ENCODE assay signal across 22 cellular contexts in the genomic region with DNA sequence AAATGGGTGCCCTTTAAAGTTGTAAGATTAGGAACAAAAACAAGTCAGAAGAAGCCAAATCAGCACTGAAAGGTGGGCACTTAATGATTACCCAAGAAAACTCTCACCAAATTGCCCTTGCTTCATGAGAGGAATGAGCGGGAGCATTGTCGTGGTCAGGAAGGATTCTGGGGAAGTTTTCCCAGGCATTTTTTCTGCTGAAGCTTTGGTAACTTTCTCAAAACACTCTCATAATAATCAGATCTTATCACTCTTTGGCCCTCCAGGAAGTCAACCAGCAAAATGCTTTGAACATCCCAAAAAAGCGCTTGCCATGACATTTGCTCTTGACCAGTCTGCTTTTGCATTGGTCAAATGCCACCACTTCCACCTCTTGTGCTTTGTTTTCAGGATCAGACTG. TPM values are rescaled to one million over a fixed set of nuclear protein-coding genes. Genes with fewer than 3 reads are reported as not detected.
"Had no signal": no experiment of that assay in that cellular context is flagged by ENCODE, and none has a peak within 500 bp of the region (broad histone marks: within the 10 kb centered on the region; RNA-seq: fewer than 3 reads in every experiment).

No MANE protein-coding gene starts in this region.

- ATAC-seq: activated T-helper 17 cell treated with anti-CD3 and anti-CD28 coated beads, Interleukin-2, amount 50 U/mL, for 72 hours; left cardiac atrium; naive thymus-derived CD8-positive, alpha-beta T cell; pancreas; right lobe of liver; stimulated activated effector memory CD8-positive, alpha-beta T cell treated with anti-CD3 and anti-CD28 coated beads, Interleukin-12 subunit alpha, Interleukin-12 subunit beta, amount 100 ng/mL, for 72 hours had no signal

- H3K9me3 Mint-ChIP-seq: activated CD4-positive, alpha-beta memory T cell treated with anti-CD3 and anti-CD28 coated beads, Interleukin-2, amount 10 ng/mL, durations not matched to agents 7 days and 5 days; activated naive CD8-positive, alpha-beta T cell treated with anti-CD3 and anti-CD28 coated beads, Interleukin-2, amount 10 ng/mL, durations not matched to agents 7 days and 5 days; activated T-helper 17 cell treated with anti-CD3 and anti-CD28 coated beads, Interleukin-2, amount 50 U/mL, for 72 hours; central memory CD8-positive, alpha-beta T cell; immature natural killer cell; stimulated activated effector memory CD8-positive, alpha-beta T cell treated with anti-CD3 and anti-CD28 coated beads, Interleukin-12 subunit alpha, Interleukin-12 subunit beta, amount 100 ng/mL, for 72 hours had no signal

- H3K36me3 ChIP-seq: neutrophil, pancreas, right lobe of liver, upper lobe of left lung had no signal

- H3K27ac Mint-ChIP-seq: activated CD4-positive, alpha-beta memory T cell treated with anti-CD3 and anti-CD28 coated beads, Interleukin-2, amount 10 ng/mL, durations not matched to agents 7 days and 5 days; activated naive CD8-positive, alpha-beta T cell treated with anti-CD3 and anti-CD28 coated beads, Interleukin-2, amount 10 ng/mL, durations not matched to agents 7 days and 5 days; activated T-helper 17 cell treated with anti-CD3 and anti-CD28 coated beads, Interleukin-2, amount 50 U/mL, for 72 hours; naive thymus-derived CD8-positive, alpha-beta T cell; stimulated activated effector memory CD8-positive, alpha-beta T cell treated with anti-CD3 and anti-CD28 coated beads, Interleukin-12 subunit alpha, Interleukin-12 subunit beta, amount 100 ng/mL, for 72 hours had no signal

- DNase-seq: activated CD4-positive, alpha-beta memory T cell treated with anti-CD3 and anti-CD28 coated beads, Interleukin-2, amount 10 ng/mL, durations not matched to agents 7 days and 5 days; activated CD4-positive, alpha-beta T cell treated with anti-CD3 and anti-CD28 coated beads for 48 hours; activated CD4-positive, CD25-positive, alpha-beta regulatory T cell; activated naive CD4-positive, alpha-beta T cell; activated naive CD8-positive, alpha-beta T cell treated with anti-CD3 and anti-CD28 coated beads, Interleukin-2, amount 10 ng/mL, durations not matched to agents 7 days and 5 days; activated T-cell treated with anti-CD3 and anti-CD28 coated beads, Interleukin-2, amount 50 U/mL, for 1 hour; anterior cingulate cortex; immature natural killer cell; left cardiac atrium; naive thymus-derived CD8-positive, alpha-beta T cell; pancreas; right lobe of liver; stimulated activated CD4-positive, alpha-beta T cell treated with anti-CD3 and anti-CD28 coated beads, Interleukin-4, amount 100 ng/mL, for 24 hours; T-helper 9 cell; testis; upper lobe of left lung had no signal

- H3K36me3 Mint-ChIP-seq: activated naive CD8-positive, alpha-beta T cell treated with anti-CD3 and anti-CD28 coated beads, Interleukin-2, amount 10 ng/mL, durations not matched to agents 7 days and 5 days; stimulated activated effector memory CD8-positive, alpha-beta T cell treated with anti-CD3 and anti-CD28 coated beads, Interleukin-12 subunit alpha, Interleukin-12 subunit beta, amount 100 ng/mL, for 72 hours had no signal

- H3K4me3 ChIP-seq: coronary artery, pancreas, right lobe of liver, smooth muscle cell, testis, upper lobe of left lung had no signal

- H3K27me3 ChIP-seq: pancreas, right lobe of liver, testis, upper lobe of left lung had no signal

- H3K9me3 ChIP-seq: neutrophil, pancreas, right lobe of liver, testis, upper lobe of left lung had no signal

- H3K4me1 Mint-ChIP-seq: activated CD4-positive, alpha-beta memory T cell treated with anti-CD3 and anti-CD28 coated beads, Interleukin-2, amount 10 ng/mL, durations not matched to agents 7 days and 5 days; activated naive CD8-positive, alpha-beta T cell treated with anti-CD3 and anti-CD28 coated beads, Interleukin-2, amount 10 ng/mL, durations not matched to agents 7 days and 5 days; activated T-helper 17 cell treated with anti-CD3 and anti-CD28 coated beads, Interleukin-2, amount 50 U/mL, for 72 hours; central memory CD8-positive, alpha-beta T cell; immature natural killer cell; naive thymus-derived CD8-positive, alpha-beta T cell; stimulated activated effector memory CD8-positive, alpha-beta T cell treated with anti-CD3 and anti-CD28 coated beads, Interleukin-12 subunit alpha, Interleukin-12 subunit beta, amount 100 ng/mL, for 72 hours had no signal

- H3K4me1 ChIP-seq: pancreas, right lobe of liver, testis, upper lobe of left lung had no signal

- H3K27ac ChIP-seq: coronary artery, neutrophil, pancreas, right lobe of liver, testis, upper lobe of left lung had no signal

- H3K4me2 ChIP-seq: smooth muscle cell had no signal

- H3K4me3 Mint-ChIP-seq: activated CD4-positive, alpha-beta memory T cell treated with anti-CD3 and anti-CD28 coated beads, Interleukin-2, amount 10 ng/mL, durations not matched to agents 7 days and 5 days; activated naive CD8-positive, alpha-beta T cell treated with anti-CD3 and anti-CD28 coated beads, Interleukin-2, amount 10 ng/mL, durations not matched to agents 7 days and 5 days; activated T-helper 17 cell treated with anti-CD3 and anti-CD28 coated beads, Interleukin-2, amount 50 U/mL, for 72 hours; central memory CD8-positive, alpha-beta T cell; immature natural killer cell; naive thymus-derived CD8-positive, alpha-beta T cell; stimulated activated effector memory CD8-positive, alpha-beta T cell treated with anti-CD3 and anti-CD28 coated beads, Interleukin-12 subunit alpha, Interleukin-12 subunit beta, amount 100 ng/mL, for 72 hours had no signal

RNA-seq across cellular contexts. Expression of gene PCDHGC3, which starts 10.4 kb away (rescaled TPM):
- total RNA-seq: activated CD4-positive, alpha-beta memory T cell treated with anti-CD3 and anti-CD28 coated beads, Interleukin-2, amount 10 ng/mL, durations not matched to agents 7 days and 5 days; activated naive CD8-positive, alpha-beta T cell treated with anti-CD3 and anti-CD28 coated beads, Interleukin-2, amount 10 ng/mL, durations not matched to agents 7 days and 5 days; naive thymus-derived CD8-positive, alpha-beta T cell had no signal

RNA-seq across cellular contexts. Expression of gene PCDHGC4, which starts 19.5 kb away (rescaled TPM):
- total RNA-seq: activated CD4-positive, alpha-beta memory T cell treated with anti-CD3 and anti-CD28 coated beads, Interleukin-2, amount 10 ng/mL, durations not matched to agents 7 days and 5 days; activated naive CD8-positive, alpha-beta T cell treated with anti-CD3 and anti-CD28 coated beads, Interleukin-2, amount 10 ng/mL, durations not matched to agents 7 days and 5 days; activated T-helper 17 cell treated with anti-CD3 and anti-CD28 coated beads, Interleukin-2, amount 50 U/mL, for 72 hours; naive thymus-derived CD8-positive, alpha-beta T cell had no signal
- polyA plus RNA-seq: immature natural killer cell; naive thymus-derived CD8-positive, alpha-beta T cell had no signal

RNA-seq across cellular contexts. Expression of gene PCDHGC5, which starts 23.5 kb away (rescaled TPM):
- total RNA-seq: activated CD4-positive, alpha-beta memory T cell treated with anti-CD3 and anti-CD28 coated beads, Interleukin-2, amount 10 ng/mL, durations not matched to agents 7 days and 5 days; activated naive CD8-positive, alpha-beta T cell treated with anti-CD3 and anti-CD28 coated beads, Interleukin-2, amount 10 ng/mL, durations not matched to agents 7 days and 5 days; activated T-helper 17 cell treated with anti-CD3 and anti-CD28 coated beads, Interleukin-2, amount 50 U/mL, for 72 hours; naive thymus-derived CD8-positive, alpha-beta T cell had no signal
- polyA plus RNA-seq: immature natural killer cell; naive thymus-derived CD8-positive, alpha-beta T cell had no signal

RNA-seq across cellular contexts. Expression of gene PCDHGA12, which starts 35.0 kb away (rescaled TPM):
- total RNA-seq: activated CD4-positive, alpha-beta memory T cell treated with anti-CD3 and anti-CD28 coated beads, Interleukin-2, amount 10 ng/mL, durations not matched to agents 7 days and 5 days; activated T-helper 17 cell treated with anti-CD3 and anti-CD28 coated beads, Interleukin-2, amount 50 U/mL, for 72 hours had no signal

RNA-seq across cellular contexts. Expression of gene PCDHGA11, which starts 44.5 kb away (rescaled TPM):
- total RNA-seq: activated CD4-positive, alpha-beta memory T cell treated with anti-CD3 and anti-CD28 coated beads, Interleukin-2, amount 10 ng/mL, durations not matched to agents 7 days and 5 days had no signal
- polyA plus RNA-seq: naive thymus-derived CD8-positive, alpha-beta T cell had no signal
